1 cellular context compared by ENCODE assay signal in genomic region chr2:215680605-215681598, GRCh38.
A peak's percentile ranks its signal among the peaks of the same experiment; 100 is the strongest.
TF ChIP-seq lines count a peak whose summit lies in the region.

No MANE protein-coding gene starts in this region.

TF ChIP-seq in HepG2, 621 proteins besides CTCF, POLR2A, EP300 and RAD21 (continued from another document and continues in another):
- TF ChIP-seq ELF4 (CRISPR knock-in tag; IDR thresholded peaks at IDR 0.05; ENCODE audit: borderline replicate concordance) (peak; percentile 84), ZNF597 (CRISPR knock-in tag; IDR thresholded peaks at IDR 0.05) (no peak), ATF7 (IDR thresholded peaks at IDR 0.05) (peak; percentile 75), ATF7 (CRISPR knock-in tag; IDR thresholded peaks at IDR 0.05) (peak; percentile 92; the same call in 1 of the 2 replicates), ZNF768 (CRISPR knock-in tag; IDR thresholded peaks at IDR 0.05) (no peak), KDM6A (CRISPR knock-in tag; IDR thresholded peaks at IDR 0.05; ENCODE audit: low read depth) (peak; percentile 74), SALL1 (CRISPR knock-in tag; IDR thresholded peaks at IDR 0.05) (peak; percentile 94), JUNB (CRISPR knock-in tag; IDR thresholded peaks at IDR 0.05; ENCODE audit: borderline replicate concordance) (peak; percentile 81; the same call in 1 of the 2 replicates), U2AF1 (optimal IDR thresholded peaks at IDR 0.05; ENCODE audit: low read depth, low read length) (peak; percentile 38), RBAK (CRISPR knock-in tag; IDR thresholded peaks at IDR 0.05) (no peak), ZNF274 (CRISPR knock-in tag; IDR thresholded peaks at IDR 0.05) (no peak; the same call in 1 of the 2 replicates), SMAD1 (CRISPR knock-in tag; IDR thresholded peaks at IDR 0.05; ENCODE audit: borderline replicate concordance, low read depth) (no peak), KAT2B (IDR thresholded peaks at IDR 0.05; ENCODE audit: borderline replicate concordance, low read depth, low read length) (no peak), RNF2 (conservative IDR thresholded peaks at IDR 0.05; ENCODE audit: low read depth) (no peak), PAWR (CRISPR knock-in tag; IDR thresholded peaks at IDR 0.05; ENCODE audit: borderline replicate concordance) (no peak), XBP1 (CRISPR knock-in tag; IDR thresholded peaks at IDR 0.05) (no peak), TBX2 (CRISPR knock-in tag; IDR thresholded peaks at IDR 0.05; ENCODE audit: borderline replicate concordance) (peak; percentile 99), FOXP1 (IDR thresholded peaks at IDR 0.05) (peak; percentile 88), FOXP1 (CRISPR knock-in tag; IDR thresholded peaks at IDR 0.05) (peak; percentile 98), PPARG (CRISPR knock-in tag; conservative IDR thresholded peaks at IDR 0.05) (peak; percentile 92), ZBTB10 (CRISPR knock-in tag; IDR thresholded peaks at IDR 0.05; ENCODE audit: borderline replicate concordance) (no peak), MIER2 (CRISPR knock-in tag; IDR thresholded peaks at IDR 0.05) (peak; percentile 77; the same call in 1 of the 2 replicates), ZBTB2 (CRISPR knock-in tag; IDR thresholded peaks at IDR 0.05; ENCODE audit: low read depth) (no peak), ZMYM2 (CRISPR knock-in tag; IDR thresholded peaks at IDR 0.05) (peak; percentile 92), HDAC6 (IDR thresholded peaks at IDR 0.05; ENCODE audit: low read depth, low read length) (no peak), ZNF557 (CRISPR knock-in tag; IDR thresholded peaks at IDR 0.05) (0 out of 2 replicates have a peak, but pooled peaks have one; percentile 28), DNMT3B (CRISPR knock-in tag; conservative IDR thresholded peaks at IDR 0.05) (no peak; the same call in 1 of the 2 replicates), ZNF724P (CRISPR knock-in tag; IDR thresholded peaks at IDR 0.05; ENCODE audit: borderline replicate concordance) (no peak), SIN3B (IDR thresholded peaks at IDR 0.05; ENCODE audit: low read length) (no peak), PITX1 (CRISPR knock-in tag; IDR thresholded peaks at IDR 0.05) (peak; percentile 97), ZNF678 (CRISPR knock-in tag; IDR thresholded peaks at IDR 0.05) (no peak), FOXA1 (IDR thresholded peaks at IDR 0.05) (no peak; the same call in 1 of the 2 replicates), FOXA1 (CRISPR knock-in tag; IDR thresholded peaks at IDR 0.05) (peak; percentile 82), TEAD3 (CRISPR knock-in tag; optimal IDR thresholded peaks at IDR 0.05; ENCODE audit: borderline replicate concordance) (peak; percentile 71), ZNF879 (CRISPR knock-in tag; IDR thresholded peaks at IDR 0.05) (0 out of 2 replicates have a peak, but pooled peaks have one; percentile 55), GTF3A (CRISPR knock-in tag; conservative IDR thresholded peaks at IDR 0.05) (peak; percentile 86; the same call in 1 of the 2 replicates), ETV6 (CRISPR knock-in tag; conservative IDR thresholded peaks at IDR 0.05) (no peak), ZNF367 (CRISPR knock-in tag; IDR thresholded peaks at IDR 0.05; ENCODE audit: borderline replicate concordance) (no peak), FOXJ3 (CRISPR knock-in tag; IDR thresholded peaks at IDR 0.05; ENCODE audit: borderline replicate concordance) (peak; percentile 99), ZNF704 (CRISPR knock-in tag; IDR thresholded peaks at IDR 0.05; ENCODE audit: borderline replicate concordance) (no peak), RXRA (CRISPR knock-in tag; IDR thresholded peaks at IDR 0.05) (no peak; the same call in 1 of the 2 replicates), MATR3 (CRISPR knock-in tag; IDR thresholded peaks at IDR 0.05) (no peak), ZNF264 (CRISPR knock-in tag; IDR thresholded peaks at IDR 0.05) (peak; percentile 81), NRL (CRISPR knock-in tag; IDR thresholded peaks at IDR 0.05; ENCODE audit: borderline replicate concordance) (no peak), ARHGAP35 (CRISPR knock-in tag; IDR thresholded peaks at IDR 0.05; ENCODE audit: borderline replicate concordance) (no peak), ZNF672 (CRISPR knock-in tag; IDR thresholded peaks at IDR 0.05) (no peak)
- TF ChIP-seq, protein P1, sequence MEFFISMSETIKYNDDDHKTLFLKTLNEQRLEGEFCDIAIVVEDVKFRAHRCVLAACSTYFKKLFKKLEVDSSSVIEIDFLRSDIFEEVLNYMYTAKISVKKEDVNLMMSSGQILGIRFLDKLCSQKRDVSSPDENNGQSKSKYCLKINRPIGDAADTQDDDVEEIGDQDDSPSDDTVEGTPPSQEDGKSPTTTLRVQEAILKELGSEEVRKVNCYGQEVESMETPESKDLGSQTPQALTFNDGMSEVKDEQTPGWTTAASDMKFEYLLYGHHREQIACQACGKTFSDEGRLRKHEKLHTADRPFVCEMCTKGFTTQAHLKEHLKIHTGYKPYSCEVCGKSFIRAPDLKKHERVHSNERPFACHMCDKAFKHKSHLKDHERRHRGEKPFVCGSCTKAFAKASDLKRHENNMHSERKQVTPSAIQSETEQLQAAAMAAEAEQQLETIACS (CRISPR knock-in tag; IDR thresholded peaks at IDR 0.05) = no peak
- TF ChIP-seq, protein P2, sequence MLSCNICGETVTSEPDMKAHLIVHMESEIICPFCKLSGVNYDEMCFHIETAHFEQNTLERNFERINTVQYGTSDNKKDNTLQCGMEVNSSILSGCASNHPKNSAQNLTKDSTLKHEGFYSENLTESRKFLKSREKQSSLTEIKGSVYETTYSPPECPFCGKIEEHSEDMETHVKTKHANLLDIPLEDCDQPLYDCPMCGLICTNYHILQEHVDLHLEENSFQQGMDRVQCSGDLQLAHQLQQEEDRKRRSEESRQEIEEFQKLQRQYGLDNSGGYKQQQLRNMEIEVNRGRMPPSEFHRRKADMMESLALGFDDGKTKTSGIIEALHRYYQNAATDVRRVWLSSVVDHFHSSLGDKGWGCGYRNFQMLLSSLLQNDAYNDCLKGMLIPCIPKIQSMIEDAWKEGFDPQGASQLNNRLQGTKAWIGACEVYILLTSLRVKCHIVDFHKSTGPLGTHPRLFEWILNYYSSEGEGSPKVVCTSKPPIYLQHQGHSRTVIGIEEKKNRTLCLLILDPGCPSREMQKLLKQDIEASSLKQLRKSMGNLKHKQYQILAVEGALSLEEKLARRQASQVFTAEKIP (CRISPR knock-in tag; IDR thresholded peaks at IDR 0.05; ENCODE audit: borderline replicate concordance) = no peak
- TF ChIP-seq, protein P3, sequence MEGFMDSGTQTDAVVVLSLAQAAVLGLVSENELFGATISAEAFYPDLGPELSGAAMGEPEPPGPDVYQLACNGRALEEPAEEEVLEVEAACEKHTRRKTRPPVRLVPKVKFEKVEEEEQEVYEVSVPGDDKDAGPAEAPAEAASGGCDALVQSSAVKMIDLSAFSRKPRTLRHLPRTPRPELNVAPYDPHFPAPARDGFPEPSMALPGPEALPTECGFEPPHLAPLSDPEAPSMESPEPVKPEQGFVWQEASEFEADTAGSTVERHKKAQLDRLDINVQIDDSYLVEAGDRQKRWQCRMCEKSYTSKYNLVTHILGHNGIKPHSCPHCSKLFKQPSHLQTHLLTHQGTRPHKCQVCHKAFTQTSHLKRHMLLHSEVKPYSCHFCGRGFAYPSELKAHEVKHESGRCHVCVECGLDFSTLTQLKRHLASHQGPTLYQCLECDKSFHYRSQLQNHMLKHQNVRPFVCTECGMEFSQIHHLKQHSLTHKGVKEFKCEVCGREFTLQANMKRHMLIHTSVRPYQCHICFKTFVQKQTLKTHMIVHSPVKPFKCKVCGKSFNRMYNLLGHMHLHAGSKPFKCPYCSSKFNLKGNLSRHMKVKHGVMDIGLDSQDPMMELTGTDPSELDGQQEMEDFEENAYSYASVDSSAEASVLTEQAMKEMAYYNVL (CRISPR knock-in tag; IDR thresholded peaks at IDR 0.05; ENCODE audit: borderline replicate concordance) = peak; percentile 99
- TF ChIP-seq, protein P4, sequence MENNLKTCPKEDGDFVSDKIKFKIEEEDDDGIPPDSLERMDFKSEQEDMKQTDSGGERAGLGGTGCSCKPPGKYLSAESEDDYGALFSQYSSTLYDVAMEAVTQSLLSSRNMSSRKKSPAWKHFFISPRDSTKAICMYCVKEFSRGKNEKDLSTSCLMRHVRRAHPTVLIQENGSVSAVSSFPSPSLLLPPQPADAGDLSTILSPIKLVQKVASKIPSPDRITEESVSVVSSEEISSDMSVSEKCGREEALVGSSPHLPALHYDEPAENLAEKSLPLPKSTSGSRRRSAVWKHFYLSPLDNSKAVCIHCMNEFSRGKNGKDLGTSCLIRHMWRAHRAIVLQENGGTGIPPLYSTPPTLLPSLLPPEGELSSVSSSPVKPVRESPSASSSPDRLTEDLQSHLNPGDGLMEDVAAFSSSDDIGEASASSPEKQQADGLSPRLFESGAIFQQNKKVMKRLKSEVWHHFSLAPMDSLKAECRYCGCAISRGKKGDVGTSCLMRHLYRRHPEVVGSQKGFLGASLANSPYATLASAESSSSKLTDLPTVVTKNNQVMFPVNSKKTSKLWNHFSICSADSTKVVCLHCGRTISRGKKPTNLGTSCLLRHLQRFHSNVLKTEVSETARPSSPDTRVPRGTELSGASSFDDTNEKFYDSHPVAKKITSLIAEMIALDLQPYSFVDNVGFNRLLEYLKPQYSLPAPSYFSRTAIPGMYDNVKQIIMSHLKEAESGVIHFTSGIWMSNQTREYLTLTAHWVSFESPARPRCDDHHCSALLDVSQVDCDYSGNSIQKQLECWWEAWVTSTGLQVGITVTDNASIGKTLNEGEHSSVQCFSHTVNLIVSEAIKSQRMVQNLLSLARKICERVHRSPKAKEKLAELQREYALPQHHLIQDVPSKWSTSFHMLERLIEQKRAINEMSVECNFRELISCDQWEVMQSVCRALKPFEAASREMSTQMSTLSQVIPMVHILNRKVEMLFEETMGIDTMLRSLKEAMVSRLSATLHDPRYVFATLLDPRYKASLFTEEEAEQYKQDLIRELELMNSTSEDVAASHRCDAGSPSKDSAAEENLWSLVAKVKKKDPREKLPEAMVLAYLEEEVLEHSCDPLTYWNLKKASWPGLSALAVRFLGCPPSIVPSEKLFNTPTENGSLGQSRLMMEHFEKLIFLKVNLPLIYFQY (CRISPR knock-in tag; IDR thresholded peaks at IDR 0.05; ENCODE audit: borderline replicate concordance) = peak; percentile 91
- TF ChIP-seq, protein P5, sequence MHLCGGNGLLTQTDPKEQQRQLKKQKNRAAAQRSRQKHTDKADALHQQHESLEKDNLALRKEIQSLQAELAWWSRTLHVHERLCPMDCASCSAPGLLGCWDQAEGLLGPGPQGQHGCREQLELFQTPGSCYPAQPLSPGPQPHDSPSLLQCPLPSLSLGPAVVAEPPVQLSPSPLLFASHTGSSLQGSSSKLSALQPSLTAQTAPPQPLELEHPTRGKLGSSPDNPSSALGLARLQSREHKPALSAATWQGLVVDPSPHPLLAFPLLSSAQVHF (CRISPR knock-in tag; IDR thresholded peaks at IDR 0.05) = no peak
- TF ChIP-seq, protein P6, sequence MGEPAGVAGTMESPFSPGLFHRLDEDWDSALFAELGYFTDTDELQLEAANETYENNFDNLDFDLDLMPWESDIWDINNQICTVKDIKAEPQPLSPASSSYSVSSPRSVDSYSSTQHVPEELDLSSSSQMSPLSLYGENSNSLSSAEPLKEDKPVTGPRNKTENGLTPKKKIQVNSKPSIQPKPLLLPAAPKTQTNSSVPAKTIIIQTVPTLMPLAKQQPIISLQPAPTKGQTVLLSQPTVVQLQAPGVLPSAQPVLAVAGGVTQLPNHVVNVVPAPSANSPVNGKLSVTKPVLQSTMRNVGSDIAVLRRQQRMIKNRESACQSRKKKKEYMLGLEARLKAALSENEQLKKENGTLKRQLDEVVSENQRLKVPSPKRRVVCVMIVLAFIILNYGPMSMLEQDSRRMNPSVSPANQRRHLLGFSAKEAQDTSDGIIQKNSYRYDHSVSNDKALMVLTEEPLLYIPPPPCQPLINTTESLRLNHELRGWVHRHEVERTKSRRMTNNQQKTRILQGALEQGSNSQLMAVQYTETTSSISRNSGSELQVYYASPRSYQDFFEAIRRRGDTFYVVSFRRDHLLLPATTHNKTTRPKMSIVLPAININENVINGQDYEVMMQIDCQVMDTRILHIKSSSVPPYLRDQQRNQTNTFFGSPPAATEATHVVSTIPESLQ (CRISPR knock-in tag; conservative IDR thresholded peaks at IDR 0.05) = no peak
